9 cellular contexts compared by ENCODE assay signal in the genomic region with DNA sequence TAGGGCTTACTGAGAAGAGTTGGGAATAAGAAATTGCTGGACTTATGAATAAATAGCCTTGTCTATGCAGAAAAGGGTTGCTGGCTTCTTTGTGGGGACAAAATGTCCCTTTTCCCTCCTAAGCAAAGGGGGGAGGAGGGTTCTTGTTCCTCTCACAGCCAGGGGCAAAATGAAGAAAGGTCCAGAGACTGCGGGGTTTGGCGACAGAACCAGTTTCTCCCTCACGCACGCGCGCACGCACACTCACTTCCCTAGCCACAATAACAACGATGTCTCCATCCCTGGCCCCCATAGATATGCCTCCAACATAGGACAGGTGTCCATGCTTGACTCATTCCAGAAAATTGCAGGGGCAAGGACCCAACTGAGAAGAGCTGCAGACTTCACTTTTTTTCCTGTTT. TPM values are rescaled to one million over a fixed set of nuclear protein-coding genes. Genes with fewer than 3 reads are reported as not detected.
DNase-seq lines count a peak whose midpoint lies in the region.
"Had no signal": no experiment of that assay in that cellular context is flagged by ENCODE, and none has a peak within 500 bp of the region (broad histone marks: within the 10 kb centered on the region; RNA-seq: fewer than 3 reads in every experiment).

No MANE protein-coding gene starts in this region.

- H3K4me1 ChIP-seq in ES-I3 (ENCODE audit: insufficient read depth, low read length) = peaks cover 31% of the 10 kb centered on the region
- peaks cover 31% of the 10 kb centered on the region for H3K4me1 ChIP-seq in iPS-20b (ENCODE audit: insufficient read depth, low read length)

- H3K4me3 ChIP-seq in iPS-20b (ENCODE audit: low read length) = peak overlapping the region; percentile 96
- peak overlapping the region; percentile 98 for H3K4me3 ChIP-seq in skeletal muscle cell (ENCODE audit: low read depth, low read length)

- peaks cover 13% of the 10 kb centered on the region for H3K27me3 Mint-ChIP-seq in activated T-helper 2 cell treated with anti-CD3 and anti-CD28 coated beads, Interferon-gamma antibody, Interleukin-2, Interleukin-4, amounts not matched to agents 10 μg/mL and 5 μg/mL and 100 μg/mL, durations not matched to agents 14 hours and 24 hours and 36 hours (ENCODE audit: low read depth)

- DNase-seq in activated T-helper 2 cell treated with anti-CD3 and anti-CD28 coated beads, Interferon-gamma antibody, Interleukin-2, Interleukin-4, amounts not matched to agents 10 μg/mL and 5 μg/mL and 100 μg/mL, durations not matched to agents 14 hours and 24 hours and 36 hours (ENCODE audit: low spot score) = no peak
- no peak for DNase-seq in skeletal muscle cell (ENCODE audit: low read depth)
- no peak for DNase-seq in cerebellum (ENCODE audit: low spot score)
- DNase-seq in NCI-H2029 treated with DMSO at 0.1 percent for 48 hours (lab: John Stamatoyannopoulos, UW) = no peak
- no peak for DNase-seq in activated T-cell treated with anti-CD3 and anti-CD28 coated beads, Interleukin-2, amount 50 U/mL, for 1 hour
- no peak for DNase-seq in NCI-H1105 treated with DMSO at 0.1 percent for 48 hours (lab: John Stamatoyannopoulos, UW)
- DNase-seq: NK-92 treated with Interleukin-12 subunit alpha and Interleukin-12 subunit beta, amount 100 ng/mL, for 24 hours had no signal

- H3K27ac ChIP-seq in iPS-20b (ENCODE audit: low read length) = no peak overlapping the region

- no peaks in the 10 kb centered on the region for H3K36me3 Mint-ChIP-seq in activated T-helper 2 cell treated with anti-CD3 and anti-CD28 coated beads, Interferon-gamma antibody, Interleukin-2, Interleukin-4, amounts not matched to agents 10 μg/mL and 5 μg/mL and 100 μg/mL, durations not matched to agents 14 hours and 24 hours and 36 hours (ENCODE audit: low read depth)

- no peak overlapping the region for H3K27ac Mint-ChIP-seq in activated T-helper 2 cell treated with anti-CD3 and anti-CD28 coated beads, Interferon-gamma antibody, Interleukin-2, Interleukin-4, amounts not matched to agents 10 μg/mL and 5 μg/mL and 100 μg/mL, durations not matched to agents 14 hours and 24 hours and 36 hours

- H3K4me1 Mint-ChIP-seq in activated T-helper 2 cell treated with anti-CD3 and anti-CD28 coated beads, Interferon-gamma antibody, Interleukin-2, Interleukin-4, amounts not matched to agents 10 μg/mL and 5 μg/mL and 100 μg/mL, durations not matched to agents 14 hours and 24 hours and 36 hours (ENCODE audit: low read depth) = peaks cover 12% of the 10 kb centered on the region

- no peaks in the 10 kb centered on the region for H3K9me3 Mint-ChIP-seq in activated T-helper 2 cell treated with anti-CD3 and anti-CD28 coated beads, Interferon-gamma antibody, Interleukin-2, Interleukin-4, amounts not matched to agents 10 μg/mL and 5 μg/mL and 100 μg/mL, durations not matched to agents 14 hours and 24 hours and 36 hours

- intact Hi-C loops in activated T-helper 2 cell treated with anti-CD3 and anti-CD28 coated beads, Interferon-gamma antibody, Interleukin-2, Interleukin-4, amounts not matched to agents 10 μg/mL and 5 μg/mL and 100 μg/mL, durations not matched to agents 14 hours and 24 hours and 36 hours (cut with micrococcal nuclease) = loop anchor here (10.0 kb wide), 1 partner anchor 123 kb away; no protein-coding TSS in a partner anchor

- H3K9me3 ChIP-seq in ES-I3 (ENCODE audit: control insufficient read depth, insufficient read depth, low read length) = no peaks in the 10 kb centered on the region
- H3K9me3 ChIP-seq in iPS-20b (ENCODE audit: insufficient read depth, low read depth, low read length) = no peaks in the 10 kb centered on the region

- H3K9ac ChIP-seq in ES-I3 (ENCODE audit: low read depth, low read length) (peak overlapping the region; percentile 7; the same call in 1 of the 2 replicates), iPS-20b (ENCODE audit: low read depth, low read length) (peak overlapping the region; percentile 82; the same call in 1 of the 2 replicates)

- peak overlapping the region; percentile 38 for H3K4me3 Mint-ChIP-seq in activated T-helper 2 cell treated with anti-CD3 and anti-CD28 coated beads, Interferon-gamma antibody, Interleukin-2, Interleukin-4, amounts not matched to agents 10 μg/mL and 5 μg/mL and 100 μg/mL, durations not matched to agents 14 hours and 24 hours and 36 hours (ENCODE audit: low read depth)

- peaks cover 10% of the 10 kb centered on the region; the same call in 1 of the 2 replicates for H3K27me3 ChIP-seq in iPS-20b (ENCODE audit: insufficient read depth, low read length)

- H3K36me3 ChIP-seq in ES-I3 (ENCODE audit: insufficient read depth, low read length) (no peaks in the 10 kb centered on the region), iPS-20b (ENCODE audit: insufficient read depth, low read depth, low read length) (no peaks in the 10 kb centered on the region)

RNA-seq across cellular contexts. Expression of a gene that starts 3.3 kb away (rescaled TPM):
- total RNA-seq in activated T-helper 2 cell treated with anti-CD3 and anti-CD28 coated beads, Interferon-gamma antibody, Interleukin-2, Interleukin-4, amounts not matched to agents 10 μg/mL and 5 μg/mL and 100 μg/mL, durations not matched to agents 14 hours and 24 hours and 36 hours = 79.2 and 80.4 TPM in 2 replicates
- 53.4 TPM for total RNA-seq in cerebellum
